15 cellular contexts compared by ENCODE assay signal in genomic region chr1:78673120-78673519, GRCh38. TPM values are rescaled to one million over a fixed set of nuclear protein-coding genes. Genes with fewer than 3 reads are reported as not detected.
DNase-seq lines count a peak whose midpoint lies in the region; ATAC-seq and TF ChIP-seq lines count a peak whose summit lies in the region.
"Had no signal": no experiment of that assay in that cellular context is flagged by ENCODE, and none has a peak within 500 bp of the region (broad histone marks: within the 10 kb centered on the region; RNA-seq: fewer than 3 reads in every experiment).

No MANE protein-coding gene starts in this region.

- BruUV-seq in Caco-2 (replicated peaks; lab: Mats Ljungman, UMichigan) = no TSS peak

- H3K4me3 Mint-ChIP-seq in Caco-2 (ENCODE audit: unreplicated experiment) (no peak overlapping the region), osteocyte (ENCODE audit: unreplicated experiment) (no peak overlapping the region)
- H3K4me3 Mint-ChIP-seq: CD14-positive monocyte; central memory CD8-positive, alpha-beta T cell had no signal

- H3K27ac Mint-ChIP-seq in Caco-2 (ENCODE audit: unreplicated experiment) = no peak overlapping the region
- H3K27ac Mint-ChIP-seq in osteocyte (ENCODE audit: unreplicated experiment) = no peak overlapping the region
- H3K27ac Mint-ChIP-seq: CD14-positive monocyte had no signal

- H3K4me1 Mint-ChIP-seq in Caco-2 (ENCODE audit: low read depth, unreplicated experiment) = no peaks in the 10 kb centered on the region
- peaks cover 4% of the 10 kb centered on the region for H3K4me1 Mint-ChIP-seq in osteocyte (ENCODE audit: unreplicated experiment)

- H3K27me3 ChIP-seq in BE2C = no peaks in the 10 kb centered on the region
- H3K27me3 ChIP-seq in Caco-2 (replicated peaks; ENCODE audit: control insufficient read depth, insufficient read depth, low read length) = no peaks in the 10 kb centered on the region
- H3K27me3 ChIP-seq in Peyer's patch = no peaks in the 10 kb centered on the region

- H3K27me3 Mint-ChIP-seq in Caco-2 (ENCODE audit: insufficient read depth, unreplicated experiment) (peaks cover 1% of the 10 kb centered on the region), osteocyte (ENCODE audit: unreplicated experiment) (no peaks in the 10 kb centered on the region)
- H3K27me3 Mint-ChIP-seq: central memory CD8-positive, alpha-beta T cell had no signal

- intact Hi-C loops in Caco-2 (cut with micrococcal nuclease; ENCODE audit: unreplicated experiment) = no loop called here

- H3K27ac ChIP-seq in Peyer's patch = no peak overlapping the region
- H3K27ac ChIP-seq: psoas muscle had no signal

- H3K36me3 ChIP-seq in BE2C = no peaks in the 10 kb centered on the region
- H3K36me3 ChIP-seq in Caco-2 (ENCODE audit: control insufficient read depth, insufficient read depth, low read length) = no peaks in the 10 kb centered on the region
- H3K36me3 ChIP-seq in Peyer's patch = no peaks in the 10 kb centered on the region

- H3K9me3 ChIP-seq in BE2C = no peaks in the 10 kb centered on the region
- H3K9me3 ChIP-seq in Caco-2 = no peaks in the 10 kb centered on the region
- H3K9me3 ChIP-seq in Peyer's patch = no peaks in the 10 kb centered on the region
- H3K9me3 ChIP-seq: psoas muscle, SK-N-SH had no signal

- TF ChIP-seq CTCF in BE2C (IDR thresholded peaks at IDR 0.05; ENCODE audit: low read depth, low read length) = no peak
- peak; percentile 16 to 19 for TF ChIP-seq CTCF in Caco-2 (IDR thresholded peaks at IDR 0.05; ENCODE audit: insufficient read depth in 1 of 2, low read depth in 1 of 2, low read length in 1 of 2, severe bottlenecking in 1 of 2, unreplicated experiment in 1 of 2)
- TF ChIP-seq CTCF in epithelial cell of esophagus (IDR thresholded peaks at IDR 0.05; ENCODE audit: insufficient read depth, low read depth, low read length, missing control alignments) = no peak
- TF ChIP-seq CTCF in osteocyte (IDR thresholded peaks at IDR 0.05) = no peak
- TF ChIP-seq CTCF in Peyer's patch (IDR thresholded peaks at IDR 0.05) = no peak

- no peak for TF ChIP-seq POLR2A in Peyer's patch (IDR thresholded peaks at IDR 0.05)

- peak; percentile 7 for DNase-seq in BE2C
- DNase-seq in Caco-2 = peak in 1 of 2 experiments; percentile 22
- peak; percentile 17 for DNase-seq in NAMALWA (ENCODE audit: low spot score)
- peak; percentile 34 for DNase-seq in epithelial cell of esophagus (ENCODE audit: low read depth)
- no peak for DNase-seq in osteocyte (ENCODE audit: extremely low spot score, unreplicated experiment)
- no peak for DNase-seq in Peyer's patch
- DNase-seq: activated CD4-positive, CD25-positive, alpha-beta regulatory T cell treated with anti-CD3 and anti-CD28 coated beads, Interleukin-2, amount 50 U/mL, for 72 hours; Kasumi-1; NCI-H446 treated with DMSO at 0.1 percent for 48 hours; psoas muscle; SK-N-SH had no signal

- H3K9me3 Mint-ChIP-seq in Caco-2 (ENCODE audit: unreplicated experiment) (no peaks in the 10 kb centered on the region), osteocyte (ENCODE audit: unreplicated experiment) (peaks cover 4% of the 10 kb centered on the region)
- H3K9me3 Mint-ChIP-seq: CD14-positive monocyte; central memory CD8-positive, alpha-beta T cell had no signal

- H3K4me1 ChIP-seq in BE2C (no peaks in the 10 kb centered on the region), Caco-2 (no peaks in the 10 kb centered on the region), Peyer's patch (no peaks in the 10 kb centered on the region)
- H3K4me1 ChIP-seq: psoas muscle had no signal

- CTCF ChIA-PET in Caco-2 (lab: Charles Lee) = no interaction called here

- H3K36me3 Mint-ChIP-seq in Caco-2 (ENCODE audit: insufficient read depth, unreplicated experiment) (no peaks in the 10 kb centered on the region), osteocyte (ENCODE audit: unreplicated experiment) (no peaks in the 10 kb centered on the region)
- H3K36me3 Mint-ChIP-seq: CD14-positive monocyte had no signal

- POLR2A ChIA-PET in Caco-2 (lab: Charles Lee) = no interaction called here

- H3K4me3 ChIP-seq in BE2C (ENCODE audit: low read depth, low read length) (no peak overlapping the region), Caco-2 (ENCODE audit: low read depth, low read length) (no peak overlapping the region), epithelial cell of esophagus (ENCODE audit: low read length) (no peak overlapping the region), Peyer's patch (no peak overlapping the region)
- H3K4me3 ChIP-seq: psoas muscle had no signal

- no peak for ATAC-seq in GM21423 (IDR thresholded peaks at IDR 0.05; ENCODE audit: unreplicated experiment)
- ATAC-seq in HG02610 (IDR thresholded peaks at IDR 0.05; ENCODE audit: unreplicated experiment) = no peak
- ATAC-seq: psoas muscle had no signal

RNA-seq across cellular contexts. Expression of gene IFI44, which starts 23.5 kb away (rescaled TPM):
- polyA plus RNA-seq in BE2C (2012; ENCODE audit: insufficient read depth, insufficient read length, low read depth) = not detected
- total RNA-seq in Caco-2 (2022) = not detected in 2 replicates
- total RNA-seq in osteocyte = 14.2 and 19.7 TPM in 2 replicates
- total RNA-seq in Peyer's patch = 10 to 100 TPM in 3 of 4 donors, 1 to 10 TPM in 1; 3.9 to 67.7 (median 12.4) TPM

RNA-seq across cellular contexts. Expression of gene IFI44L, which starts 52.9 kb away (rescaled TPM):
- polyA plus RNA-seq in BE2C (2012; ENCODE audit: insufficient read depth, insufficient read length, low read depth) = not detected
- total RNA-seq in Caco-2 (2022) (not detected in 2 replicates), osteocyte (21.2 and 22.1 TPM in 2 replicates), Peyer's patch (10 to 100 TPM in 1 of 4 donors, 1 to 10 TPM in 2, under 1 TPM in 1; 0.38 to 11.6 (median 2.9) TPM)

Comparison
In these comparisons a context has a peak if more than half of its experiments do, and no peak if none do; other contexts are left out.
1. DNase-seq: peak in BE2C (single experiment), NAMALWA (single experiment) and epithelial cell of esophagus (single experiment); none in osteocyte (single experiment) and Peyer's patch (0 of 3).
2. CTCF ChIP-seq: peak in Caco-2 (2 of 2); none in BE2C (single experiment), epithelial cell of esophagus (single experiment), osteocyte (single experiment) and Peyer's patch (0 of 6).